8 cellular contexts compared by ENCODE assay signal in the genomic region with DNA sequence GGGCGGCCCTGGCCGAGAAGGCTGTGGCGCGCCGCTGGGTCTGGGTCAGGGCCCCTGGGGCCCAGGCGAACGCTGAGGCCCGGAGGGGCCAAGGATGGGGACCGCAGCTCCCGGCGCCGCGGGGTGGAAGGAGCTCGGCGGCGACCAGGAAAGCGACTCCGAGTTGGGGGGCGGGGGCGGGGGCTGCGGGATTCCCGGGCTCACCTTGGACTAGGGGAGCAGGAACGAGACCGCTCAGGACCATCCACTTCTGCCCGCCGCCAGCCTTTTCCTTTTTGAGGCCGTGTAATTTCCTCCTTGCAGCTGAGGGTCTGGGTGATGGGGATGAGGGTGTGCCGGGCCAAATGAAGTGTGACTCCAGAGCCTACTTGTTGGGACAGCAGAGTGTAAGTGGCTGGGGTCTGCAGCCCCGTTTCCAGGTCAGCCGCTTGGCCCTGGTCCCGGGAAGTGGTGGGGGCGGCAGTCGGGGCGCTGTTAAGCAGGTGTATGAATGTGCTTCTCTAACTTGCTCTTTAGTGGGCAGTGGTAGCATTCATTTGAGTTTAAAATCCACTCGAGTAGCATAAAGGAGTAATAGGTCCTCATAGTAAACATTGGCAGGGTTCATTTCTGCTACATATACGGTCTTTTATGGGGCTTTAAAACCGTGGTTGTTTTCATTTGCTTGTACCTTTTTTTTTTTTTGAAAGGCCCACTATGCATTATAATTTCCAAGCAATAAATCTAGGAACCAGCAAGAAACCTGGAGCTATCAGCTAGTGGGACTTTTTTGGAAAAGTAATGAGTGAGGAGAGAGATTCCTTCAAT. TPM values are rescaled to one million over a fixed set of nuclear protein-coding genes. Genes with fewer than 3 reads are reported as not detected.
DNase-seq lines count a peak whose midpoint lies in the region; ATAC-seq and TF ChIP-seq lines count a peak whose summit lies in the region.

No MANE protein-coding gene starts in this region.

- H3K9me3 ChIP-seq in gastroesophageal sphincter: no peaks in the 10 kb centered on the region
- no peaks in the 10 kb centered on the region for H3K9me3 ChIP-seq in neuron (ENCODE audit: low read length)

- H3K4me3 ChIP-seq in gastroesophageal sphincter (peak overlapping the region; percentile 86 to 89), neuron (ENCODE audit: low read length) (peak overlapping the region; percentile 72)

- no peak for TF ChIP-seq POLR2A in gastroesophageal sphincter (IDR thresholded peaks at IDR 0.05)

- peak; percentile 5 for DNase-seq in NCI-H2171 treated with DMSO at 0.1 percent for 48 hours (lab: John Stamatoyannopoulos, UW)
- DNase-seq in NCI-H2171 (lab: John Stamatoyannopoulos, UW): no peak
- peak; percentile 3 for DNase-seq in NCI-H226
- DNase-seq in activated effector memory CD4-positive, alpha-beta T cell treated with Interleukin-2 at 50 U/mL for 16 hours: peak; percentile 11
- DNase-seq in glomerular visceral epithelial cell (ENCODE audit: extremely low spot score): no peak

- WGBS in gastroesophageal sphincter (ENCODE audit: low coverage in 1 of 2), 2 donors: 0% methylated on average over 2 to 8 of the region's 37 CpGs

- H2AFZ ChIP-seq in neuron (ENCODE audit: low read depth, low read length): peak overlapping the region; percentile 71

- H3K4me1 ChIP-seq in gastroesophageal sphincter (peaks cover 0 to 59% (median 10%) of the 10 kb centered on the region in 3 donors), neuron (ENCODE audit: insufficient read depth, low read length) (peaks cover 21% of the 10 kb centered on the region)

- ATAC-seq in HG02623 (IDR thresholded peaks at IDR 0.05; ENCODE audit: unreplicated experiment) (peak; percentile 22), gastroesophageal sphincter (peak; percentile 11)

- no peaks in the 10 kb centered on the region for H3K27me3 ChIP-seq in gastroesophageal sphincter
- no peaks in the 10 kb centered on the region for H3K27me3 ChIP-seq in neuron (ENCODE audit: insufficient read depth, low read length)

- peak in 1 of 4 experiments; percentile 27 for TF ChIP-seq CTCF in gastroesophageal sphincter (IDR thresholded peaks at IDR 0.05)

- TF ChIP-seq EP300 in gastroesophageal sphincter (IDR thresholded peaks at IDR 0.05): no peak

- H3K27ac ChIP-seq in gastroesophageal sphincter: peak overlapping the region; percentile 39 to 87 (median 79)

- H3K36me3 ChIP-seq in gastroesophageal sphincter (no peaks in the 10 kb centered on the region), neuron (ENCODE audit: insufficient read depth, low read length) (no peaks in the 10 kb centered on the region)

RNA-seq across cellular contexts. Expression of a gene that starts 0.7 kb away (rescaled TPM):
- total RNA-seq in gastroesophageal sphincter: 10 to 100 TPM; 29.3 to 41.0 (median 34.4) TPM

RNA-seq across cellular contexts. Expression of a gene that starts 27.1 kb away (rescaled TPM):
- total RNA-seq in gastroesophageal sphincter: 10 to 100 TPM in 3 of 4 donors, 1 to 10 TPM in 1; 3.3 to 19.8 (median 11.9) TPM

RNA-seq across cellular contexts. Expression of a gene that starts 27.4 kb away (rescaled TPM):
- 10 to 100 TPM; 12.3 to 14.4 (median 14.1) TPM for total RNA-seq in gastroesophageal sphincter

Comparison
In these comparisons a context has a peak if more than half of its experiments do, and no peak if none do; other contexts are left out.
1. DNase-seq: peak in NCI-H2171 treated with DMSO at 0.1 percent for 48 hours (single experiment), NCI-H226 (single experiment) and activated effector memory CD4-positive, alpha-beta T cell treated with Interleukin-2 at 50 U/mL for 16 hours (single experiment); none in NCI-H2171 (single experiment) and glomerular visceral epithelial cell (single experiment).